In the genomic region with DNA sequence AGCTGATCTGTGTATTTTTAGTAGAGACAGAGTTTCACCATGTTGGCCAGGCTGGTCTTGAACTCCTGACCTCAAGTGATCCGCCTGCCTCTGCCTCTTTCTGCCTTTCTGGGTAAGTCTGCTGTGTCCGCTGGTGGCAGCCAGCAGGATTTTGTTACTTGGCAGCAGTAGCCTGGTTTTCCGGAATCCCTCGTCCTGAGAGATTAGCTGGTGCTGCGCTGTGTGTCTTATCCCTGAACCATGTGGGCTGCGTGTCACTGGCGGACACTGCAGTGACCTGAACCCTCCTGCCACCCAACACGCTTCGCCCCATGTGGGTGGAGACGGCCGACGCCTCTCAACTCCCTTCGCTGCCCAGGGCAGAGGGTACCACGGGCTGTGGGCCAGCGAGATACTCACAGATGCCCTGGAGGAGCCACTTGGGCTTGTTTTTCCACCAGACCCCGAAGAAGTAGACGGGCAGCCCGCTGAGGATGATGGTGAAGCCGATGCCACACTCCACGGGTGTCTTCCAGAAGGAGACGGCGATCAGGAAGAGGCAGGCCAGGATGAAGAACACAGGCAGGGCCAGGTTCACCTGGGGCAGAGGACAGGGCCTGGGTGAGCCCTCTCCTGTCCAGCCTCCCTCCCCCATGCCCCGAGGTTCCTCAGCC, we compare ENCODE assay signal across 18 cellular contexts. TPM values are rescaled to one million over a fixed set of nuclear protein-coding genes. Genes with fewer than 3 reads are reported as not detected.
DNase-seq lines count a peak whose midpoint lies in the region; ATAC-seq and TF ChIP-seq lines count a peak whose summit lies in the region.
"Had no signal": no experiment of that assay in that cellular context is flagged by ENCODE, and none has a peak within 500 bp of the region (broad histone marks: within the 10 kb centered on the region; RNA-seq: fewer than 3 reads in every experiment).

No MANE protein-coding gene starts in this region.

- H2BK120ac ChIP-seq in IMR-90 (ENCODE audit: low read depth, low read length): no peak overlapping the region
- H2BK120ac ChIP-seq in neuronal stem cell (ENCODE audit: low read depth, low read length): no peak overlapping the region

- H3K4me1 ChIP-seq in IMR-90 (ENCODE audit: control insufficient read depth, insufficient read depth, low read length) (peaks cover 6% of the 10 kb centered on the region; the same call in 1 of the 2 replicates), neuronal stem cell (ENCODE audit: control insufficient read depth in 2 of 2, insufficient read depth in 1 of 2, low read depth in 1 of 2, low read length in 2 of 2) (peaks cover 0 to 5% of the 10 kb centered on the region in 2 donors), MM.1S (ENCODE audit: low read length) (no peaks in the 10 kb centered on the region)
- H3K4me1 ChIP-seq: adrenal gland, pancreas, tibial artery had no signal

- DNase-seq in activated CD8-positive, alpha-beta T cell treated with anti-CD3 and anti-CD28 coated beads, Interleukin-2, amount 10 ng/mL, durations not matched to agents 7 days and 5 days: no peak
- DNase-seq in activated CD8-positive, alpha-beta T cell treated with anti-CD3 and anti-CD28 coated beads for 36 hours: no peak
- DNase-seq in IMR-90: no peak
- no peak for DNase-seq in neuronal stem cell (ENCODE audit: low spot score)
- no peak for DNase-seq in MM.1S
- DNase-seq in NCI-H2196 (lab: John Stamatoyannopoulos, UW; ENCODE audit: unreplicated experiment): no peak
- no peak for DNase-seq in COLO829 (ENCODE audit: low spot score)
- DNase-seq: activated CD4-positive, alpha-beta T cell treated with anti-CD3 and anti-CD28 coated beads, Interleukin-2, amount 50 U/mL, for 4 hours; DMS153; hippocampal formation; islet precursor cell; naive B cell; stimulated activated CD8-positive, alpha-beta memory T cell treated with anti-CD3 and anti-CD28 coated beads, Interleukin-4, amount 100 ng/mL, for 48 hours; tibial artery had no signal

- POLR2A ChIA-PET in activated CD8-positive, alpha-beta T cell treated with anti-CD3 and anti-CD28 coated beads, Interleukin-2, amount 10 ng/mL, durations not matched to agents 7 days and 5 days (lab: Charles Lee): no interaction called here
- POLR2A ChIA-PET in activated CD8-positive, alpha-beta T cell treated with anti-CD3 and anti-CD28 coated beads for 36 hours (lab: Charles Lee): interaction anchor here (0.7 to 2.4 kb wide), 6 partner anchors 9 to 69 kb away, joined by 3 to 12 read pairs (median 4); a partner anchor contains a TSS
- POLR2A ChIA-PET in IMR-90 (lab: Charles Lee; ENCODE audit: unreplicated experiment): no interaction called here

- no peak overlapping the region for H4K8ac ChIP-seq in IMR-90 (ENCODE audit: low read depth in 2 of 2, low read length in 2 of 2)
- H4K8ac ChIP-seq in neuronal stem cell (ENCODE audit: low read depth, low read length): peak overlapping the region; percentile 65

- no peak overlapping the region for H3K14ac ChIP-seq in IMR-90 (replicated peaks; ENCODE audit: low read depth, low read length)
- H3K14ac ChIP-seq in neuronal stem cell (ENCODE audit: low read length): no peak overlapping the region

- H3K4me3 ChIP-seq in IMR-90 (ENCODE audit: insufficient read depth, low read depth, low read length) (no peak overlapping the region), neuronal stem cell (ENCODE audit: low read length in 2 of 2) (no peak overlapping the region), MM.1S (ENCODE audit: low read length) (no peak overlapping the region)
- H3K4me3 ChIP-seq: adrenal gland, pancreas, tibial artery had no signal

- H2BK20ac ChIP-seq in IMR-90 (ENCODE audit: low read depth, low read length): no peak overlapping the region

- H3K36me3 Mint-ChIP-seq in activated CD8-positive, alpha-beta T cell treated with anti-CD3 and anti-CD28 coated beads, Interleukin-2, amount 10 ng/mL, durations not matched to agents 7 days and 5 days (ENCODE audit: low read depth): peaks cover 50% of the 10 kb centered on the region
- peaks cover 60% of the 10 kb centered on the region for H3K36me3 Mint-ChIP-seq in activated CD8-positive, alpha-beta T cell treated with anti-CD3 and anti-CD28 coated beads for 36 hours (ENCODE audit: low read depth)
- H3K36me3 Mint-ChIP-seq: naive B cell had no signal

- H2AK5ac ChIP-seq in IMR-90 (ENCODE audit: low read depth, low read length): no peak overlapping the region
- no peak overlapping the region for H2AK5ac ChIP-seq in neuronal stem cell (ENCODE audit: low read depth, low read length)

- TF ChIP-seq POLR2A in IMR-90 (IDR thresholded peaks at IDR 0.05; ENCODE audit: low read depth, low read length): no peak

- peaks cover 50% of the 10 kb centered on the region for H4K20me1 ChIP-seq in IMR-90 (ENCODE audit: insufficient read depth, low read length)
- H4K20me1 ChIP-seq in MM.1S (ENCODE audit: insufficient read depth, low read length): no peaks in the 10 kb centered on the region

- H2BK12ac ChIP-seq in neuronal stem cell (ENCODE audit: low read length): peak overlapping the region; percentile 22

- no peaks in the 10 kb centered on the region for H3K9me1 ChIP-seq in IMR-90 (ENCODE audit: insufficient read depth, low read length)

- in situ Hi-C loops in IMR-90 (cut with MboI; ENCODE audit: low sequenced_read_pairs): no loop called here

- ATAC-seq in activated CD8-positive, alpha-beta T cell treated with anti-CD3 and anti-CD28 coated beads, Interleukin-2, amount 10 ng/mL, durations not matched to agents 7 days and 5 days: no peak
- no peak for ATAC-seq in activated CD8-positive, alpha-beta T cell treated with anti-CD3 and anti-CD28 coated beads for 36 hours
- no peak for ATAC-seq in IMR-90 (ENCODE audit: low read depth)
- ATAC-seq: pancreas had no signal

- CTCF ChIA-PET in activated CD8-positive, alpha-beta T cell treated with anti-CD3 and anti-CD28 coated beads, Interleukin-2, amount 10 ng/mL, durations not matched to agents 7 days and 5 days (lab: Charles Lee): interaction anchor here (2.9 kb wide), 1 partner anchor 15 kb away, joined by 9 read pairs; no protein-coding TSS in a partner anchor
- CTCF ChIA-PET in activated CD8-positive, alpha-beta T cell treated with anti-CD3 and anti-CD28 coated beads for 36 hours (lab: Charles Lee): interaction anchor here (1.0 to 1.3 kb wide), 2 partner anchors 16 to 55 kb away, joined by 4 read pairs; no protein-coding TSS in a partner anchor
- CTCF ChIA-PET in IMR-90 (lab: Yijun Ruan, JAX): no interaction called here

- H3K27me3 ChIP-seq in IMR-90 (ENCODE audit: control insufficient read depth, insufficient read depth, low read length) (no peaks in the 10 kb centered on the region), neuronal stem cell (ENCODE audit: control insufficient read depth in 3 of 3, insufficient read depth in 3 of 3, low read depth in 1 of 3, low read length in 3 of 3) (no peaks in the 10 kb centered on the region), MM.1S (replicated peaks; ENCODE audit: insufficient read depth, low read length) (no peaks in the 10 kb centered on the region)
- H3K27me3 ChIP-seq: adrenal gland, pancreas had no signal

- peak overlapping the region; percentile 52 for H3K27ac Mint-ChIP-seq in activated CD8-positive, alpha-beta T cell treated with anti-CD3 and anti-CD28 coated beads, Interleukin-2, amount 10 ng/mL, durations not matched to agents 7 days and 5 days
- no peak overlapping the region for H3K27ac Mint-ChIP-seq in activated CD8-positive, alpha-beta T cell treated with anti-CD3 and anti-CD28 coated beads for 36 hours

- H3K79me2 ChIP-seq in MM.1S (ENCODE audit: low read length): no peaks in the 10 kb centered on the region

- H3K4me1 Mint-ChIP-seq in activated CD8-positive, alpha-beta T cell treated with anti-CD3 and anti-CD28 coated beads, Interleukin-2, amount 10 ng/mL, durations not matched to agents 7 days and 5 days (ENCODE audit: low read depth): peaks cover 7% of the 10 kb centered on the region
- no peaks in the 10 kb centered on the region for H3K4me1 Mint-ChIP-seq in activated CD8-positive, alpha-beta T cell treated with anti-CD3 and anti-CD28 coated beads for 36 hours (ENCODE audit: low read depth)

- H4K5ac ChIP-seq in IMR-90 (ENCODE audit: low read depth, low read length): no peak overlapping the region

- H3K36me3 ChIP-seq in IMR-90 (ENCODE audit: control insufficient read depth, insufficient read depth, low read length) (peaks cover 86% of the 10 kb centered on the region), neuronal stem cell (replicated peaks in 1 of 2; ENCODE audit: control insufficient read depth in 2 of 2, insufficient read depth in 2 of 2, low read length in 2 of 2) (peaks cover 21 to 61% of the 10 kb centered on the region in 2 donors), MM.1S (replicated peaks; ENCODE audit: insufficient read depth, low read length) (no peaks in the 10 kb centered on the region)
- H3K36me3 ChIP-seq: adrenal gland had no signal

- H3K23ac ChIP-seq in IMR-90 (ENCODE audit: low read depth, low read length) (no peak overlapping the region), neuronal stem cell (ENCODE audit: low read depth, low read length, poor library complexity) (no peak overlapping the region)

- H3K18ac ChIP-seq in IMR-90 (ENCODE audit: low read depth, low read length) (no peak overlapping the region), neuronal stem cell (ENCODE audit: low read length) (peak overlapping the region; percentile 28)

- H2BK5ac ChIP-seq in IMR-90 (ENCODE audit: low read depth, low read length, poor library complexity, severe bottlenecking) (no peak overlapping the region), neuronal stem cell (ENCODE audit: low read length) (peak overlapping the region; percentile 82)

- H2BK15ac ChIP-seq in IMR-90 (ENCODE audit: low read depth, low read length): no peak overlapping the region
- peak overlapping the region; percentile 26 for H2BK15ac ChIP-seq in neuronal stem cell (ENCODE audit: low read length)

- H3K27ac ChIP-seq in IMR-90 (ENCODE audit: insufficient read depth, low read length): no peak overlapping the region
- peak overlapping the region; percentile 13 for H3K27ac ChIP-seq in angular gyrus (ENCODE audit: low read depth, low read length)
- no peak overlapping the region for H3K27ac ChIP-seq in neuronal stem cell (replicated peaks; ENCODE audit: low read length)
- H3K27ac ChIP-seq in MM.1S (ENCODE audit: low read length): no peak overlapping the region
- H3K27ac ChIP-seq: adrenal gland, pancreas, tibial artery had no signal

- no peak for TF ChIP-seq CTCF in activated CD8-positive, alpha-beta T cell treated with anti-CD3 and anti-CD28 coated beads for 36 hours (IDR thresholded peaks at IDR 0.05)
- no peak for TF ChIP-seq CTCF in IMR-90 (conservative IDR thresholded peaks at IDR 0.05; ENCODE audit: low read depth, low read length)
- TF ChIP-seq CTCF in MM.1S (IDR thresholded peaks at IDR 0.05; ENCODE audit: low read length): no peak

- H3K4ac ChIP-seq in IMR-90 (ENCODE audit: low read depth, low read length): no peak overlapping the region
- no peak overlapping the region for H3K4ac ChIP-seq in neuronal stem cell (ENCODE audit: low read length)

- no peaks in the 10 kb centered on the region for H3K9me3 Mint-ChIP-seq in activated CD8-positive, alpha-beta T cell treated with anti-CD3 and anti-CD28 coated beads, Interleukin-2, amount 10 ng/mL, durations not matched to agents 7 days and 5 days (ENCODE audit: insufficient read depth)
- no peaks in the 10 kb centered on the region for H3K9me3 Mint-ChIP-seq in activated CD8-positive, alpha-beta T cell treated with anti-CD3 and anti-CD28 coated beads for 36 hours
- H3K9me3 Mint-ChIP-seq: memory B cell, naive B cell had no signal

- BruUV-seq in IMR-90 (replicated peaks; lab: Mats Ljungman, UMichigan): no TSS peak

- H3K79me1 ChIP-seq in IMR-90 (ENCODE audit: low read depth in 1 of 2, low read length in 2 of 2) (peaks cover 0 to 28% of the 10 kb centered on the region in 2 experiments; a peak in 3 of 4 replicates), neuronal stem cell (ENCODE audit: low read depth, low read length) (peaks cover 1% of the 10 kb centered on the region)

- H3K9me3 ChIP-seq in IMR-90 (ENCODE audit: control insufficient read depth, insufficient read depth, low read length): no peaks in the 10 kb centered on the region
- no peaks in the 10 kb centered on the region for H3K9me3 ChIP-seq in neuronal stem cell (replicated peaks in 1 of 2; ENCODE audit: control insufficient read depth in 2 of 2, insufficient read depth in 1 of 2, low read depth in 1 of 2, low read length in 2 of 2)
- H3K9me3 ChIP-seq in MM.1S (replicated peaks; ENCODE audit: insufficient read depth, low read length): no peaks in the 10 kb centered on the region
- H3K9me3 ChIP-seq: adrenal gland, pancreas, tibial artery had no signal

- H3K9me2 ChIP-seq in MM.1S (replicated peaks; ENCODE audit: insufficient read depth, low read length): no peaks in the 10 kb centered on the region

- dilution Hi-C loops in IMR-90 (cut with HindIII; ENCODE audit: low sequenced_read_pairs, unreplicated experiment): no loop called here

- H3K4me2 ChIP-seq in IMR-90 (ENCODE audit: low read depth, low read length): no peak overlapping the region
- no peak overlapping the region for H3K4me2 ChIP-seq in neuronal stem cell (ENCODE audit: insufficient read depth, low read length, poor library complexity, severe bottlenecking)
- H3K4me2 ChIP-seq in MM.1S (ENCODE audit: low read depth, low read length): no peak overlapping the region

- H2AFZ ChIP-seq in IMR-90 (replicated peaks; ENCODE audit: low read length, poor library complexity) (no peak overlapping the region), neuronal stem cell (ENCODE audit: low read length) (no peak overlapping the region), MM.1S (ENCODE audit: low read length) (no peak overlapping the region)

- H3K27me3 Mint-ChIP-seq in activated CD8-positive, alpha-beta T cell treated with anti-CD3 and anti-CD28 coated beads, Interleukin-2, amount 10 ng/mL, durations not matched to agents 7 days and 5 days (ENCODE audit: low read depth): no peaks in the 10 kb centered on the region
- no peaks in the 10 kb centered on the region for H3K27me3 Mint-ChIP-seq in activated CD8-positive, alpha-beta T cell treated with anti-CD3 and anti-CD28 coated beads for 36 hours
- H3K27me3 Mint-ChIP-seq: memory B cell, naive B cell had no signal

- H4K91ac ChIP-seq in IMR-90 (ENCODE audit: insufficient read depth, low read depth, low read length) (no peak overlapping the region), neuronal stem cell (ENCODE audit: low read depth, low read length, poor library complexity) (no peak overlapping the region)

- 0 out of 2 replicates have a peak, but pooled peaks cover 2% of the 10 kb centered on the region for H3F3A ChIP-seq in MM.1S (ENCODE audit: insufficient read depth, low read length)

- H3K9ac ChIP-seq in IMR-90 (ENCODE audit: low read depth, low read length): no peak overlapping the region
- H3K9ac ChIP-seq in neuronal stem cell (ENCODE audit: low read depth, low read length, poor library complexity): no peak overlapping the region
- no peak overlapping the region for H3K9ac ChIP-seq in MM.1S (ENCODE audit: low read length)

- WGBS in IMR-90 (ENCODE audit: extremely low coverage in 2 of 2, insufficient read length in 1 of 2), 2 experiments: 90% methylated on average over 13 of the region's 23 CpGs; no CpG with 5 or more reads in 1 of the 2 experiments
- WGBS in neuronal stem cell (ENCODE audit: extremely low coverage in 2 of 2, insufficient read length in 2 of 2, insufficient replicate concordance in 1 of 2), 2 donors: no CpG with 5 or more reads among the region's 23 CpGs

- intact Hi-C loops in activated CD8-positive, alpha-beta T cell treated with anti-CD3 and anti-CD28 coated beads for 36 hours (cut with micrococcal nuclease): no loop called here
- intact Hi-C loops in IMR-90 (cut with micrococcal nuclease): no loop called here

- peak overlapping the region; percentile 26 for H2AK9ac ChIP-seq in IMR-90 (replicated peaks; ENCODE audit: low read depth, low read length, poor library complexity)

- no peak overlapping the region for H3K56ac ChIP-seq in IMR-90 (ENCODE audit: extremely low read depth, insufficient read depth, low read length)

- TF ChIP-seq RAD21 in IMR-90 (IDR thresholded peaks at IDR 0.05; ENCODE audit: low read length): no peak

- H3K4me3 Mint-ChIP-seq in activated CD8-positive, alpha-beta T cell treated with anti-CD3 and anti-CD28 coated beads, Interleukin-2, amount 10 ng/mL, durations not matched to agents 7 days and 5 days: no peak overlapping the region
- no peak overlapping the region for H3K4me3 Mint-ChIP-seq in activated CD8-positive, alpha-beta T cell treated with anti-CD3 and anti-CD28 coated beads for 36 hours
- H3K4me3 Mint-ChIP-seq: memory B cell had no signal

RNA-seq across cellular contexts. Expression of a gene that starts 35.2 kb away (rescaled TPM):
- total RNA-seq in activated CD8-positive, alpha-beta T cell treated with anti-CD3 and anti-CD28 coated beads, Interleukin-2, amount 10 ng/mL, durations not matched to agents 7 days and 5 days: 100 to 1,000 TPM; 114 to 118 TPM
- total RNA-seq in activated CD8-positive, alpha-beta T cell treated with anti-CD3 and anti-CD28 coated beads for 36 hours: 100 to 1,000 TPM; 230 to 236 TPM
- total RNA-seq in IMR-90 (2012; rRNA removed): 11.3 and 13.6 TPM in 2 replicates
- 87.9 and 101 TPM in 2 replicates for polyA plus RNA-seq in IMR-90 (2012; rRNA removed)
- 70.4 and 146 TPM in 2 replicates for polyA plus RNA-seq in IMR-90 (2012; cell fraction: cytosol; rRNA removed)
- 88.7 and 147 TPM in 2 replicates for polyA plus RNA-seq in IMR-90 (2012; cell fraction: nucleus; rRNA removed; ENCODE audit: low replicate concordance)
- polyA plus RNA-seq in neuronal stem cell (2013, experiment 1 of 2): 18.4 TPM
- polyA plus RNA-seq in neuronal stem cell (2013, experiment 2 of 2): 18.6 TPM
